ENCODE assay signal across 8 cellular contexts in the genomic region with DNA sequence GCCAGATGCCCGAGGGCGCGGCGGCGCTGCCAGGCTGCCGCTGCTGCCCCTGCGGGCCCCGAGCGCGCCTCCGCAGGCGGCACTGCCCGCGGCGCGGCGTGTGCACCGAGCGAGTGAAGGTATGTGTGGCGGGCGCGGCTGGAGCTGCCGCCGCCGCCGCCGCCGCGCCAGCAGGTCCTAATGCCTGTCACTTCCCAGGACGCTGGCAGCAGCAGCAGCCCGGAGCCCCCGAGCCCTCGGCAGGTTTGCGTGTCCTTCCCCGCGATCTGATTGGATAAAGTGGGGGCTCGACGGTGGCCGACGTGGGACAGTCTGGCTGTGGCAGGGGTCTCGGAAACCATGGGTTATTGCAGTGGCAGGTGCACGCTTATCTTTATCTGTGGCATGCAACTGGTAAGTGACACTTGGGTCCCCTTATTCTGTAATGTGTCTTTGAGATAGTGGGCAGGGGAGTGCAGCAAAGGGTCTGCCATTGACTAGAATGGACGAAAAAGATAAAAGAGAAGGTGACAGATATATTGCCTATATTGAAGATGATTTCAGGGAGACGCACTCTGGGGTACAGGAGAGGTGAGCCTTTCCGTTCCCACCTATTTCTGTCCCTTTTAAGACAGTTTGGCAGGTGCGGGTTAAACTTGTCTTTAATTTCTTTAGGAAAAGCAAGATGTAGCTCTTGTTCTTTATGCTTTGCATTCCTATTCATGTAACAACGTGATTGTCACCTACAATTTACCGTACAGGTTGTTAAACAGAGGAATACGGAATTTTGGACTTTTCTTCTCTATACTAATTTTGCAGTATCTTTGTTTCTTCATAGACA. TPM values are rescaled to one million over a fixed set of nuclear protein-coding genes. Genes with fewer than 3 reads are reported as not detected.
A peak's percentile ranks its signal among the peaks of the same experiment; 100 is the strongest.
DNase-seq lines count a peak whose midpoint lies in the region; ATAC-seq and TF ChIP-seq lines count a peak whose summit lies in the region.

Gene NKAIN2, plus strand, starts transcription at position 4 of the 820 bp plus-strand sequence.

- intact Hi-C loops in activated CD4-positive, alpha-beta T cell treated with anti-CD3 and anti-CD28 coated beads, Interleukin-2, amount 10 ng/mL, durations not matched to agents 24 days and 14 days (cut with micrococcal nuclease), result loop anchor here (10.0 kb wide), 1 partner anchor 1051 kb away; no protein-coding TSS in a partner anchor
- intact Hi-C loops in body of pancreas (cut with DNase I), result no loop called here

- H3K27me3 ChIP-seq in body of pancreas (no peaks in the 10 kb centered on the region), skeletal muscle satellite cell (ENCODE audit: control insufficient read depth, insufficient read depth, low read length) (no peaks in the 10 kb centered on the region)

- no peaks in the 10 kb centered on the region for H3K9me3 Mint-ChIP-seq in activated CD4-positive, alpha-beta T cell treated with anti-CD3 and anti-CD28 coated beads, Interleukin-2, amount 10 ng/mL, durations not matched to agents 24 days and 14 days

- peak within 1 kb of the TSS in 1 of 2 donors; percentile 17 for H3K4me3 ChIP-seq in body of pancreas
- H3K4me3 ChIP-seq in skeletal muscle satellite cell (ENCODE audit: low read length), result peak within 1 kb of the TSS; percentile 82

- H3K4me2 ChIP-seq in skeletal muscle satellite cell (ENCODE audit: low read length), result peak within 1 kb of the TSS; percentile 90

- ATAC-seq in HG02798 (IDR thresholded peaks at IDR 0.05; ENCODE audit: poor library complexity, unreplicated experiment) (peak; percentile 31), body of pancreas (peak; percentile 39)

- H3K9ac ChIP-seq in skeletal muscle satellite cell (ENCODE audit: low read depth, low read length), result peak within 1 kb of the TSS; percentile 69

- H3K9me3 ChIP-seq in body of pancreas (no peaks in the 10 kb centered on the region), skeletal muscle satellite cell (replicated peaks; ENCODE audit: low read length) (no peaks in the 10 kb centered on the region)

- H3K4me1 ChIP-seq in body of pancreas (peaks cover 13% of the 10 kb centered on the region), skeletal muscle satellite cell (ENCODE audit: control insufficient read depth, insufficient read depth, low read length) (peaks cover 32% of the 10 kb centered on the region)

- 2 to 8% methylated on average over 18 to 38 of the region's 49 CpGs for whole genome bisulfite sequencing in body of pancreas, 2 donors

- peaks cover 43% of the 10 kb centered on the region for H3K27me3 Mint-ChIP-seq in activated CD4-positive, alpha-beta T cell treated with anti-CD3 and anti-CD28 coated beads, Interleukin-2, amount 10 ng/mL, durations not matched to agents 24 days and 14 days

- no peaks in the 10 kb centered on the region for H3K36me3 Mint-ChIP-seq in activated CD4-positive, alpha-beta T cell treated with anti-CD3 and anti-CD28 coated beads, Interleukin-2, amount 10 ng/mL, durations not matched to agents 24 days and 14 days (ENCODE audit: low read depth)

- peaks cover 5% of the 10 kb centered on the region for H3K4me1 Mint-ChIP-seq in activated CD4-positive, alpha-beta T cell treated with anti-CD3 and anti-CD28 coated beads, Interleukin-2, amount 10 ng/mL, durations not matched to agents 24 days and 14 days

- peak within 1 kb of the TSS; percentile 72 for H3K4me3 Mint-ChIP-seq in activated CD4-positive, alpha-beta T cell treated with anti-CD3 and anti-CD28 coated beads, Interleukin-2, amount 10 ng/mL, durations not matched to agents 24 days and 14 days

- TF ChIP-seq POLR2A in body of pancreas (IDR thresholded peaks at IDR 0.05), result no peak

- H3K36me3 ChIP-seq in body of pancreas (replicated peaks in 1 of 2; ENCODE audit: insufficient read depth in 1 of 2, low read depth in 2 of 2) (no peaks in the 10 kb centered on the region), skeletal muscle satellite cell (ENCODE audit: insufficient read depth, low read length) (no peaks in the 10 kb centered on the region)

- no peak within 1 kb of the TSS for H3K27ac Mint-ChIP-seq in activated CD4-positive, alpha-beta T cell treated with anti-CD3 and anti-CD28 coated beads, Interleukin-2, amount 10 ng/mL, durations not matched to agents 24 days and 14 days

- no peak within 1 kb of the TSS for H3K27ac ChIP-seq in body of pancreas

- TF ChIP-seq CTCF in body of pancreas (IDR thresholded peaks at IDR 0.05), result no peak

- DNase-seq in activated CD4-positive, alpha-beta T cell treated with anti-CD3 and anti-CD28 coated beads, Interleukin-2, amount 10 ng/mL, durations not matched to agents 24 days and 14 days, result peak; percentile 56
- no peak for DNase-seq in activated CD4-positive, alpha-beta T cell treated with anti-CD3 and anti-CD28 coated beads, Interleukin-2, amount 50 U/mL, for 4 hours
- DNase-seq in NCI-H2227 (lab: John Stamatoyannopoulos, UW; ENCODE audit: unreplicated experiment) (peak; percentile 78), body of pancreas (peak in 1 of 4 donors; percentile 17), iPS-NIHi7 (ENCODE audit: extremely low spot score) (peak; percentile 65), RKO (ENCODE audit: low spot score) (no peak)

RNA-seq across cellular contexts. Expression of gene NKAIN2, which starts in this region (rescaled TPM):
- total RNA-seq in activated CD4-positive, alpha-beta T cell treated with anti-CD3 and anti-CD28 coated beads, Interleukin-2, amount 10 ng/mL, durations not matched to agents 24 days and 14 days, result not detected in 2 replicates
- not detected for total RNA-seq in body of pancreas
- total RNA-seq in skeletal muscle satellite cell (2012; rRNA removed), result not detected in 2 replicates

Comparison
In these comparisons a context has a peak if more than half of its experiments do, and no peak if none do; other contexts are left out.
1. Peak in DNase-seq in activated CD4-positive, alpha-beta T cell treated with anti-CD3 and anti-CD28 coated beads, Interleukin-2, amount 10 ng/mL, durations not matched to agents 24 days and 14 days; RNA of the gene not detected or under 1 TPM.
2. Peak in ATAC-seq in body of pancreas; RNA of the gene not detected or under 1 TPM.
3. DNase-seq: peak in NCI-H2227 (single experiment) and iPS-NIHi7 (single experiment); none in activated CD4-positive, alpha-beta T cell treated with anti-CD3 and anti-CD28 coated beads, Interleukin-2, amount 50 U/mL, for 4 hours (0 of 2) and RKO (single experiment).